Comparison of ENCODE assay signal across 24 cellular contexts in genomic region chr6:118356054-118356453, GRCh38.
"Had no signal": no experiment of that assay in that cellular context is flagged by ENCODE, and none has a peak within 500 bp of the region (broad histone marks: within the 10 kb centered on the region; RNA-seq: fewer than 3 reads in every experiment).

No MANE protein-coding gene starts in this region.

- H3K27me3 Mint-ChIP-seq: activated naive CD4-positive, alpha-beta T cell treated with anti-CD3 and anti-CD28 coated beads, Interleukin-2, amount 50 U/mL, for 24 hours; naive thymus-derived CD8-positive, alpha-beta T cell; stimulated activated naive CD8-positive, alpha-beta T cell treated with anti-CD3 and anti-CD28 coated beads, Interleukin-15, Interleukin-2, amounts not matched to agents 100 ng/mL and 50 ng/mL, for 24 hours had no signal

- H3K4me3 Mint-ChIP-seq: activated CD4-positive, alpha-beta T cell treated with anti-CD3 and anti-CD28 coated beads, Interleukin-2, amount 10 ng/mL, durations not matched to agents 7 days and 5 days; activated CD8-positive, alpha-beta T cell treated with anti-CD3 and anti-CD28 coated beads, Interleukin-2, amount 10 ng/mL, durations not matched to agents 7 days and 5 days; activated naive CD4-positive, alpha-beta T cell treated with anti-CD3 and anti-CD28 coated beads, Interleukin-2, amount 50 U/mL, for 24 hours; activated T-helper 1 cell treated with anti-CD3 and anti-CD28 coated beads, Interleukin-12 subunit alpha, Interleukin-12 subunit beta, Interleukin-2, Interleukin-4 antibody, amounts not matched to agents 30 ng/mL and 10 ng/mL and 1 ng/mL, durations not matched to agents 14 hours and 24 hours and 36 hours; mesothelial cell of epicardium; naive thymus-derived CD8-positive, alpha-beta T cell; neural progenitor cell; stimulated activated naive CD8-positive, alpha-beta T cell treated with anti-CD3 and anti-CD28 coated beads, Interleukin-15, Interleukin-2, amounts not matched to agents 100 ng/mL and 50 ng/mL, for 24 hours had no signal

- H3K36me3 Mint-ChIP-seq: mesothelial cell of epicardium had no signal

- H3K4me1 ChIP-seq: adrenal gland, neural progenitor cell, thyroid gland had no signal

- H3K4me1 Mint-ChIP-seq: activated CD4-positive, alpha-beta T cell treated with anti-CD3 and anti-CD28 coated beads, Interleukin-2, amount 10 ng/mL, durations not matched to agents 7 days and 5 days; activated naive CD4-positive, alpha-beta T cell treated with anti-CD3 and anti-CD28 coated beads, Interleukin-2, amount 50 U/mL, for 24 hours; naive thymus-derived CD8-positive, alpha-beta T cell; neural progenitor cell had no signal

- H2AFZ ChIP-seq: neural progenitor cell had no signal

- H3K4me3 ChIP-seq: adrenal gland, gastrocnemius medialis, neural progenitor cell, thyroid gland had no signal

- H3K27ac Mint-ChIP-seq: activated CD4-positive, alpha-beta T cell treated with anti-CD3 and anti-CD28 coated beads, Interleukin-2, amount 10 ng/mL, durations not matched to agents 7 days and 5 days; activated CD8-positive, alpha-beta T cell treated with anti-CD3 and anti-CD28 coated beads, Interleukin-2, amount 10 ng/mL, durations not matched to agents 7 days and 5 days; activated naive CD4-positive, alpha-beta T cell treated with anti-CD3 and anti-CD28 coated beads, Interleukin-2, amount 50 U/mL, for 24 hours; activated T-helper 1 cell treated with anti-CD3 and anti-CD28 coated beads, Interleukin-12 subunit alpha, Interleukin-12 subunit beta, Interleukin-2, Interleukin-4 antibody, amounts not matched to agents 30 ng/mL and 10 ng/mL and 1 ng/mL, durations not matched to agents 14 hours and 24 hours and 36 hours; mesothelial cell of epicardium; naive thymus-derived CD8-positive, alpha-beta T cell; neural progenitor cell; stimulated activated naive CD8-positive, alpha-beta T cell treated with anti-CD3 and anti-CD28 coated beads, Interleukin-15, Interleukin-2, amounts not matched to agents 100 ng/mL and 50 ng/mL, for 24 hours had no signal

- H3K27me3 ChIP-seq: adrenal gland, gastrocnemius medialis, neural progenitor cell, thyroid gland had no signal

- H3K9me3 Mint-ChIP-seq: activated CD4-positive, alpha-beta T cell treated with anti-CD3 and anti-CD28 coated beads, Interleukin-2, amount 10 ng/mL, durations not matched to agents 7 days and 5 days; activated naive CD4-positive, alpha-beta T cell treated with anti-CD3 and anti-CD28 coated beads, Interleukin-2, amount 50 U/mL, for 24 hours; stimulated activated naive CD8-positive, alpha-beta T cell treated with anti-CD3 and anti-CD28 coated beads, Interleukin-15, Interleukin-2, amounts not matched to agents 100 ng/mL and 50 ng/mL, for 24 hours had no signal

- H3K36me3 ChIP-seq: adrenal gland, gastrocnemius medialis, neural progenitor cell, thyroid gland, WERI-Rb-1 had no signal

- H3K27ac ChIP-seq: adrenal gland, epithelial cell of prostate, gastrocnemius medialis, neural progenitor cell, thyroid gland, WERI-Rb-1 had no signal

- DNase-seq: activated CD4-positive, alpha-beta T cell treated with anti-CD3 and anti-CD28 coated beads, Interleukin-2, amount 10 ng/mL, durations not matched to agents 7 days and 5 days; activated CD4-positive, CD25-positive, alpha-beta regulatory T cell treated with anti-CD3 and anti-CD28 coated beads, Interleukin-2, amount 50 U/mL, for 72 hours; activated CD8-positive, alpha-beta T cell treated with anti-CD3 and anti-CD28 coated beads, Interleukin-2, amount 10 ng/mL, durations not matched to agents 7 days and 5 days; activated gamma-delta T cell; adrenal gland; cerebellar nuclear complex; cortex of kidney; gastrocnemius medialis; hippocampal formation; left ventricle myocardium superior; mammary epithelial cell; naive thymus-derived CD8-positive, alpha-beta T cell; posterior cingulate gyrus; stimulated activated CD4-positive, alpha-beta T cell treated with anti-CD3 and anti-CD28 coated beads, Interleukin-12 subunit alpha, Interleukin-12 subunit beta, amount 100 ng/mL, for 4 hours; stimulated activated CD4-positive, alpha-beta T cell treated with anti-CD3 and anti-CD28 coated beads, Interleukin-1b, Interleukin-23, amount 100 ng/mL, for 48 hours; substantia nigra; thyroid gland; WERI-Rb-1 had no signal

- ATAC-seq: activated CD8-positive, alpha-beta T cell treated with anti-CD3 and anti-CD28 coated beads, Interleukin-2, amount 10 ng/mL, durations not matched to agents 7 days and 5 days; gastrocnemius medialis; left ventricle myocardium superior; naive thymus-derived CD8-positive, alpha-beta T cell had no signal

- H3K9me3 ChIP-seq: gastrocnemius medialis, thyroid gland had no signal

- H3K4me2 ChIP-seq: neural progenitor cell had no signal
